Comparison of ENCODE assay signal across 9 cellular contexts in genomic region chr19:48481191-48481500, GRCh38. TPM values are rescaled to one million over a fixed set of nuclear protein-coding genes. Genes with fewer than 3 reads are reported as not detected.
DNase-seq lines count a peak whose midpoint lies in the region; ATAC-seq, FAIRE-seq and TF ChIP-seq lines count a peak whose summit lies in the region.
"Had no signal": no experiment of that assay in that cellular context is flagged by ENCODE, and none has a peak within 500 bp of the region (broad histone marks: within the 10 kb centered on the region; RNA-seq: fewer than 3 reads in every experiment).

No MANE protein-coding gene starts in this region.

- no peaks in the 10 kb centered on the region for H3K9me3 Mint-ChIP-seq in dendritic cell treated with granulocyte-macrophage colony-stimulating factor and Interleukin-4, amounts not matched to agents 40 ng/mL and 50 ng/mL, for 4 days
- H3K9me3 Mint-ChIP-seq in nephron progenitor cell: no peaks in the 10 kb centered on the region
- no peaks in the 10 kb centered on the region for H3K9me3 Mint-ChIP-seq in mesothelial cell of epicardium

- H3K9me3 ChIP-seq in HUES48 (ENCODE audit: control insufficient read depth, insufficient read depth, low read length) (no peaks in the 10 kb centered on the region), kidney (ENCODE audit: control insufficient read depth in 1 of 2, low read length in 2 of 2) (no peaks in the 10 kb centered on the region)

- intact Hi-C loops in dendritic cell treated with granulocyte-macrophage colony-stimulating factor and Interleukin-4, amounts not matched to agents 40 ng/mL and 50 ng/mL, for 4 days (cut with micrococcal nuclease): no loop called here
- intact Hi-C loops in kidney (cut with DNase I): loop anchor here (10.0 kb wide), 1 partner anchor 104 kb away; no protein-coding TSS in a partner anchor

- H3K27me3 ChIP-seq in HUES48 (ENCODE audit: control insufficient read depth, insufficient read depth, low read length): no peaks in the 10 kb centered on the region

- H3K4me3 ChIP-seq in AG04449 (ENCODE audit: low read depth, low read length) (peak overlapping the region; percentile 42; the same call in 1 of the 2 replicates), HUES48 (ENCODE audit: low read depth, low read length) (peak overlapping the region; percentile 68), kidney (ENCODE audit: low read length in 2 of 2) (peak overlapping the region in 1 of 2 donors; percentile 65)

- peak overlapping the region; percentile 80 for H3K4me3 Mint-ChIP-seq in dendritic cell treated with granulocyte-macrophage colony-stimulating factor and Interleukin-4, amounts not matched to agents 40 ng/mL and 50 ng/mL, for 4 days
- H3K4me3 Mint-ChIP-seq in nephron progenitor cell: no peak overlapping the region
- H3K4me3 Mint-ChIP-seq in mesothelial cell of epicardium: no peak overlapping the region

- H3K9ac ChIP-seq in HUES48 (ENCODE audit: low read depth, low read length): peak overlapping the region; percentile 54; the same call in 1 of the 2 replicates
- no peak overlapping the region for H3K9ac ChIP-seq in kidney (ENCODE audit: low read length in 2 of 2)

- POLR2A ChIA-PET in AG04449 (lab: Yijun Ruan, JAX): interaction anchor here (0.7 to 0.8 kb wide), 2 partner anchors 8 to 9 kb away, joined by 3 read pairs; no protein-coding TSS in a partner anchor

- H3K36me3 Mint-ChIP-seq in dendritic cell treated with granulocyte-macrophage colony-stimulating factor and Interleukin-4, amounts not matched to agents 40 ng/mL and 50 ng/mL, for 4 days (ENCODE audit: low read depth): peaks cover 38% of the 10 kb centered on the region
- H3K36me3 Mint-ChIP-seq in nephron progenitor cell (ENCODE audit: low read depth) (peaks cover 45% of the 10 kb centered on the region), mesothelial cell of epicardium (peaks cover 18% of the 10 kb centered on the region)

- no peak for TF ChIP-seq CTCF in AG04449 (IDR thresholded peaks at IDR 0.05; ENCODE audit: insufficient read depth, low read length, missing control alignments)
- TF ChIP-seq CTCF in nephron progenitor cell (IDR thresholded peaks at IDR 0.05): no peak
- no peak for TF ChIP-seq CTCF in kidney (IDR thresholded peaks at IDR 0.05; ENCODE audit: borderline replicate concordance, extremely low read depth, insufficient read depth)
- no peak for TF ChIP-seq CTCF in mesothelial cell of epicardium (IDR thresholded peaks at IDR 0.05; ENCODE audit: unreplicated experiment)

- peak overlapping the region; percentile 76 for H3K27ac Mint-ChIP-seq in dendritic cell treated with granulocyte-macrophage colony-stimulating factor and Interleukin-4, amounts not matched to agents 40 ng/mL and 50 ng/mL, for 4 days
- H3K27ac Mint-ChIP-seq in nephron progenitor cell (peak overlapping the region; percentile 92), mesothelial cell of epicardium (no peak overlapping the region)

- peaks cover 16% of the 10 kb centered on the region for H3K36me3 ChIP-seq in HUES48 (ENCODE audit: control insufficient read depth, insufficient read depth, low read length)
- H3K36me3 ChIP-seq in kidney (ENCODE audit: control insufficient read depth in 1 of 2, insufficient read depth in 2 of 2, low read length in 2 of 2): peaks cover 3 to 11% of the 10 kb centered on the region in 2 donors

- H3K4me1 ChIP-seq in HUES48 (ENCODE audit: control insufficient read depth, insufficient read depth, low read length): peaks cover 5% of the 10 kb centered on the region; the same call in 1 of the 2 replicates
- H3K4me1 ChIP-seq in kidney (ENCODE audit: control insufficient read depth in 1 of 2, insufficient read depth in 1 of 2, low read depth in 1 of 2, low read length in 2 of 2): peaks cover 0 to 6% of the 10 kb centered on the region in 2 donors

- H3K27me3 Mint-ChIP-seq in dendritic cell treated with granulocyte-macrophage colony-stimulating factor and Interleukin-4, amounts not matched to agents 40 ng/mL and 50 ng/mL, for 4 days: peaks cover 28% of the 10 kb centered on the region
- H3K27me3 Mint-ChIP-seq in nephron progenitor cell (ENCODE audit: low read depth, poor library complexity): peaks cover 9% of the 10 kb centered on the region
- no peaks in the 10 kb centered on the region for H3K27me3 Mint-ChIP-seq in mesothelial cell of epicardium (ENCODE audit: low read depth)

- no peak overlapping the region for H3K27ac ChIP-seq in HUES48 (ENCODE audit: low read depth, low read length)
- no peak overlapping the region for H3K27ac ChIP-seq in kidney (ENCODE audit: low read depth in 2 of 2, low read length in 2 of 2)

- H3K4me1 Mint-ChIP-seq in dendritic cell treated with granulocyte-macrophage colony-stimulating factor and Interleukin-4, amounts not matched to agents 40 ng/mL and 50 ng/mL, for 4 days (ENCODE audit: low read depth): peaks cover 23% of the 10 kb centered on the region
- H3K4me1 Mint-ChIP-seq in nephron progenitor cell: peaks cover 54% of the 10 kb centered on the region
- peaks cover 9% of the 10 kb centered on the region for H3K4me1 Mint-ChIP-seq in mesothelial cell of epicardium

- CTCF ChIA-PET in AG04449 (lab: Yijun Ruan, JAX): interaction anchor here (0.7 to 4.6 kb wide), 8 partner anchors 9 to 128 kb away, joined by 3 to 48 read pairs (median 3); partner anchors contain the start of gene KDELR1

- no peak for DNase-seq in AG04449 (ENCODE audit: low read depth, low spot score)
- DNase-seq in nephron progenitor cell: no peak
- DNase-seq in kidney: no peak
- DNase-seq in mesothelial cell of epicardium (ENCODE audit: low spot score in 2 of 2, unreplicated experiment in 2 of 2): no peak
- no peak for DNase-seq in activated gamma-delta T cell treated with Interleukin-2 at 50 U/mL for 16 hours

- no peak for FAIRE-seq in kidney (lab: Jason Lieb, UNC)
- FAIRE-seq: RCC 7860 had no signal

- ATAC-seq in HG02759 (IDR thresholded peaks at IDR 0.05; ENCODE audit: unreplicated experiment): no peak

RNA-seq across cellular contexts. Expression of gene CYTH2, which starts 12.0 kb away (rescaled TPM):
- total RNA-seq in kidney (96.1 TPM), mesothelial cell of epicardium (184 to 196 TPM (median 190 TPM) in 3 replicates)
- 51.0 TPM for polyA plus RNA-seq in kidney (ENCODE audit: insufficient read depth, low read depth, low replicate concordance)

RNA-seq across cellular contexts. Expression of gene KCNJ14, which starts 25.8 kb away (rescaled TPM):
- total RNA-seq in kidney (1.0 TPM), mesothelial cell of epicardium (2.7 to 2.8 TPM (median 2.8 TPM) in 3 replicates)
- polyA plus RNA-seq in kidney (ENCODE audit: insufficient read depth, low read depth, low replicate concordance): 0.28 TPM

RNA-seq across cellular contexts. Expression of gene LMTK3, which starts 30.5 kb away (rescaled TPM):
- total RNA-seq in kidney (8.4 TPM), mesothelial cell of epicardium (19.4 to 21.3 TPM (median 20.4 TPM) in 3 replicates)
- 4.2 TPM for polyA plus RNA-seq in kidney (ENCODE audit: insufficient read depth, low read depth, low replicate concordance)

RNA-seq across cellular contexts. Expression of gene GRWD1, which starts 35.4 kb away (rescaled TPM):
- total RNA-seq in kidney (34.0 TPM), mesothelial cell of epicardium (34.0 to 36.5 TPM (median 36.2 TPM) in 3 replicates)
- 19.0 TPM for polyA plus RNA-seq in kidney (ENCODE audit: insufficient read depth, low read depth, low replicate concordance)
